In the genomic region with DNA sequence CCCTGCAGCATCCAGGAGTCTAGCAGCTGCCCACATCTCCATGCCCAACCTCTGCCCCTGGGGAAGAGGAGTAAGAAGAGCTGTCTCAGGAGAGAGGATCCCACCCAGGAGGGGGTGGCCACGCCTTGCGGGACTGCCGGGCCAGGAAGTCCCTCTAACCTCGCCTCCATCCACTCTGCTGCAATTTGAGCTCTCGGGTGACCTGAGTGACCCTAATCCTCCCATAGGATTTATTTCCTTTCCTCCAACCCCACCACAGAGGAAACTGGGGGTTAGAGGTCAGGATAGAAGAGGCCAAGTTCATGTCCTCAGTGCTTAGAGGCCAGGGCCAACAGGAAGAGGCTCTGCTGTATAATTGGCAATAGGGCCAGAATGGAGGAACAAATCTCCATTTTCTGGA, we compare ENCODE assay signal across 25 cellular contexts. TPM values are rescaled to one million over a fixed set of nuclear protein-coding genes. Genes with fewer than 3 reads are reported as not detected.
DNase-seq lines count a peak whose midpoint lies in the region; ATAC-seq, FAIRE-seq and TF ChIP-seq lines count a peak whose summit lies in the region.
"Had no signal": no experiment of that assay in that cellular context is flagged by ENCODE, and none has a peak within 500 bp of the region (broad histone marks: within the 10 kb centered on the region; RNA-seq: fewer than 3 reads in every experiment).

No MANE protein-coding gene starts in this region.

- DNase-seq in heart left ventricle, result peak in 3 of 5 donors; percentile 32 to 51 (median 38)
- DNase-seq in right atrium auricular region (ENCODE audit: low spot score), result no peak
- no peak for DNase-seq in GM12878 (ENCODE audit: low read depth, low spot score)
- DNase-seq in left lobe of liver (ENCODE audit: low spot score), result no peak
- no peak for DNase-seq in sciatic nerve (ENCODE audit: low spot score)
- DNase-seq in activated T-helper 2 cell treated with anti-CD3 and anti-CD28 coated beads, Interferon-gamma antibody, Interleukin-2, Interleukin-4, amounts not matched to agents 10 μg/mL and 5 μg/mL and 100 μg/mL, durations not matched to agents 14 hours and 24 hours and 36 hours (ENCODE audit: low spot score), result no peak
- DNase-seq in SW480 (ENCODE audit: low spot score), result no peak
- no peak for DNase-seq in cerebellar nuclear complex (lab: John Stamatoyannopoulos, UW)
- DNase-seq: C1 segment of cervical spinal cord; Caco-2; CD4-positive, alpha-beta memory T cell; HFFc6; IMR-90; KG1; MM.1S; NCI-H2029; NCI-H446 treated with DMSO at 0.1 percent for 48 hours; SIG-M5 had no signal

- SMC1A ChIA-PET in GM12878 (lab: Charles Lee; ENCODE audit: uncharacterized antibody, unreplicated experiment), result no interaction called here

- H3K4me3 Mint-ChIP-seq in activated T-helper 2 cell treated with anti-CD3 and anti-CD28 coated beads, Interferon-gamma antibody, Interleukin-2, Interleukin-4, amounts not matched to agents 10 μg/mL and 5 μg/mL and 100 μg/mL, durations not matched to agents 14 hours and 24 hours and 36 hours (ENCODE audit: low read depth), result no peak overlapping the region
- H3K4me3 Mint-ChIP-seq: CD4-positive, alpha-beta memory T cell; GM23338; HFFc6 had no signal

- H3K27me3 ChIP-seq in heart left ventricle, result peaks cover 0 to 49% (median 13%) of the 10 kb centered on the region in 9 donors
- H3K27me3 ChIP-seq in right atrium auricular region, result no peaks in the 10 kb centered on the region
- H3K27me3 ChIP-seq in GM12878 (replicated peaks in 1 of 2; ENCODE audit: control insufficient read depth in 2 of 2, insufficient read depth in 2 of 2, low read length in 1 of 2), result peaks cover 14 to 16% of the 10 kb centered on the region in 2 experiments; a peak in 3 of 4 replicates

- no peaks in the 10 kb centered on the region for H3K4me1 Mint-ChIP-seq in activated T-helper 2 cell treated with anti-CD3 and anti-CD28 coated beads, Interferon-gamma antibody, Interleukin-2, Interleukin-4, amounts not matched to agents 10 μg/mL and 5 μg/mL and 100 μg/mL, durations not matched to agents 14 hours and 24 hours and 36 hours (ENCODE audit: low read depth)

- FAIRE-seq in GM12878 (lab: Jason Lieb, UNC), result no peak
- FAIRE-seq: A204.1, G401.6 had no signal

- no peaks in the 10 kb centered on the region for H3K79me2 ChIP-seq in GM12878 (ENCODE audit: control insufficient read depth, insufficient read depth, low read length)

- no peak overlapping the region for H2AFZ ChIP-seq in GM12878 (ENCODE audit: control insufficient read depth, low read depth, low read length)
- H2AFZ ChIP-seq: GM23338 had no signal

- CTCF ChIA-PET in GM12878 (lab: Yijun Ruan, JAX), result no interaction called here

- peaks cover 13% of the 10 kb centered on the region for H3K9me3 Mint-ChIP-seq in activated T-helper 2 cell treated with anti-CD3 and anti-CD28 coated beads, Interferon-gamma antibody, Interleukin-2, Interleukin-4, amounts not matched to agents 10 μg/mL and 5 μg/mL and 100 μg/mL, durations not matched to agents 14 hours and 24 hours and 36 hours
- H3K9me3 Mint-ChIP-seq: GM23338 had no signal

- peaks cover 57% of the 10 kb centered on the region for H3K27me3 Mint-ChIP-seq in activated T-helper 2 cell treated with anti-CD3 and anti-CD28 coated beads, Interferon-gamma antibody, Interleukin-2, Interleukin-4, amounts not matched to agents 10 μg/mL and 5 μg/mL and 100 μg/mL, durations not matched to agents 14 hours and 24 hours and 36 hours (ENCODE audit: low read depth)

- peaks cover 0 to 34% (median 17%) of the 10 kb centered on the region in 12 donors for H3K4me1 ChIP-seq in heart left ventricle
- H3K4me1 ChIP-seq in right atrium auricular region, result peaks cover 0 to 27% of the 10 kb centered on the region in 2 donors
- H3K4me1 ChIP-seq in GM12878 (ENCODE audit: control insufficient read depth, insufficient read depth, low read length), result no peaks in the 10 kb centered on the region
- H3K4me1 ChIP-seq: Caco-2, HAP-1 had no signal

- H3K4me3 ChIP-seq in heart left ventricle (no peak overlapping the region), right atrium auricular region (no peak overlapping the region), GM12878 (no peak overlapping the region)
- H3K4me3 ChIP-seq: GM23338, HAP-1 had no signal

- H3K36me3 ChIP-seq in heart left ventricle (no peaks in the 10 kb centered on the region), right atrium auricular region (no peaks in the 10 kb centered on the region), GM12878 (ENCODE audit: control insufficient read depth in 2 of 2, insufficient read depth in 2 of 2, low read length in 1 of 2) (no peaks in the 10 kb centered on the region)
- H3K36me3 ChIP-seq: HAP-1 had no signal

- no peak overlapping the region for H3K27ac ChIP-seq in heart left ventricle
- H3K27ac ChIP-seq in right atrium auricular region, result no peak overlapping the region
- no peak overlapping the region for H3K27ac ChIP-seq in GM12878 (ENCODE audit: control insufficient read depth, insufficient read depth)
- H3K27ac ChIP-seq: RWPE1, SK-N-MC had no signal

- H3K9me3 ChIP-seq in heart left ventricle (peaks cover 0 to 3% (median 0%) of the 10 kb centered on the region in 12 donors), right atrium auricular region (no peaks in the 10 kb centered on the region), GM12878 (replicated peaks; ENCODE audit: control insufficient read depth, insufficient read depth, low read length) (peaks cover 12% of the 10 kb centered on the region; the same call in 2 of the 3 replicates)
- H3K9me3 ChIP-seq: HAP-1 had no signal

- no peaks in the 10 kb centered on the region for H3K36me3 Mint-ChIP-seq in activated T-helper 2 cell treated with anti-CD3 and anti-CD28 coated beads, Interferon-gamma antibody, Interleukin-2, Interleukin-4, amounts not matched to agents 10 μg/mL and 5 μg/mL and 100 μg/mL, durations not matched to agents 14 hours and 24 hours and 36 hours (ENCODE audit: low read depth)

- no peak for TF ChIP-seq EP300 in GM12878 (IDR thresholded peaks at IDR 0.05; ENCODE audit: borderline replicate concordance in 1 of 2, control insufficient read depth in 1 of 2, low read depth in 2 of 2, low read length in 2 of 2)

- WGBS in heart left ventricle, 4 donors, result 36 to 59% (median 56%) methylated on average over 5 of the region's 5 CpGs
- WGBS in GM12878 (ENCODE audit: insufficient coverage, insufficient replicate concordance, low lambda C conversion rate, missing lambda C conversion rate), result 56% methylated on average over 5 of the region's 5 CpGs

- intact Hi-C loops in heart left ventricle (cut with DNase I) (loop anchor here in 2 of 10 donors (2.0 kb wide), 2 partner anchors 20 to 38 kb away; no protein-coding TSS in a partner anchor), GM12878 (cut with micrococcal nuclease; ENCODE audit: unreplicated experiment) (no loop called here), sciatic nerve (cut with DNase I) (no loop called here)
- intact Hi-C loops in activated T-helper 2 cell treated with anti-CD3 and anti-CD28 coated beads, Interferon-gamma antibody, Interleukin-2, Interleukin-4, amounts not matched to agents 10 μg/mL and 5 μg/mL and 100 μg/mL, durations not matched to agents 14 hours and 24 hours and 36 hours (cut with micrococcal nuclease), result no loop called here

- no peak for TF ChIP-seq RAD21 in GM12878 (IDR thresholded peaks at IDR 0.05; ENCODE audit: insufficient read depth, low read depth, low read length)

- H3K4me2 ChIP-seq in GM12878 (ENCODE audit: control insufficient read depth, insufficient read depth), result no peak overlapping the region
- H3K4me2 ChIP-seq: GM23338 had no signal

- TF ChIP-seq POLR2A in heart left ventricle (IDR thresholded peaks at IDR 0.05) (no peak), GM12878 (IDR thresholded peaks at IDR 0.05; ENCODE audit: low read depth, low read length) (no peak)

- no peaks in the 10 kb centered on the region for H4K20me1 ChIP-seq in GM12878 (ENCODE audit: control insufficient read depth, insufficient read depth)

- RAD21 ChIA-PET in GM12878 (lab: Charles Lee; ENCODE audit: unreplicated experiment), result interaction anchor here (0.6 kb wide), 1 partner anchor 83 kb away, joined by 3 read pairs; no protein-coding TSS in a partner anchor

- peak in 2 of 4 donors; percentile 13 to 48 for ATAC-seq in heart left ventricle
- no peak for ATAC-seq in GM12878
- ATAC-seq in left lobe of liver, result peak; percentile 34
- peak; percentile 44 for ATAC-seq in sciatic nerve
- ATAC-seq: GM23338 had no signal

- H3K27ac Mint-ChIP-seq in activated T-helper 2 cell treated with anti-CD3 and anti-CD28 coated beads, Interferon-gamma antibody, Interleukin-2, Interleukin-4, amounts not matched to agents 10 μg/mL and 5 μg/mL and 100 μg/mL, durations not matched to agents 14 hours and 24 hours and 36 hours, result no peak overlapping the region
- H3K27ac Mint-ChIP-seq: GM23338, HFFc6 had no signal

- TF ChIP-seq CTCF in heart left ventricle (IDR thresholded peaks at IDR 0.05) (no peak), right atrium auricular region (IDR thresholded peaks at IDR 0.05) (no peak), GM12878 (IDR thresholded peaks at IDR 0.05 in 2 of 3, conservative IDR thresholded peaks at IDR 0.05 in 1 of 3; ENCODE audit: control insufficient read depth in 2 of 3, extremely low read depth in 1 of 3, insufficient read depth in 1 of 3, low read depth in 3 of 3, low read length in 3 of 3) (no peak)

- POLR2A ChIA-PET in GM12878 (lab: Charles Lee), result interaction anchor here (0.6 kb wide), 1 partner anchor 636 kb away, joined by 3 read pairs; no protein-coding TSS in a partner anchor

- BruUV-seq in GM12878 (replicated peaks; lab: Mats Ljungman, UMichigan), result no TSS peak

- no peak overlapping the region for H3K9ac ChIP-seq in GM12878 (ENCODE audit: control insufficient read depth, insufficient read depth, low read length)

- in situ Hi-C loops in GM12878 (cut with MboI), result no loop called here

RNA-seq across cellular contexts. Expression of a gene that starts 22.6 kb away (rescaled TPM):
- total RNA-seq in heart left ventricle (10 to 100 TPM in 5 of 9 donors, 1 to 10 TPM in 4; 2.3 to 16.8 (median 11.3) TPM), right atrium auricular region (10 to 100 TPM; 13.9 to 16.7 TPM), GM12878 (2014; rRNA removed) (0.11 TPM in 2 replicates), GM12878 (2014; rRNA removed; fragmentation: Illumina TruSeq; extraction: Trizol) (0.05 and 0.09 TPM in 2 replicates), GM12878 (2021) (0.08 and 0.21 TPM in 2 replicates), left lobe of liver (14.0 TPM), sciatic nerve (291 TPM)
- polyA plus RNA-seq in heart left ventricle (1 to 10 TPM; 4.6 to 5.7 TPM), GM12878 (2011; rRNA removed) (0.07 TPM in 1 of 2 replicates, not detected in the other), GM12878 (2014; fragmentation: Illumina TruSeq; extraction: Trizol) (0.07 and 0.10 TPM in 2 replicates), GM12878 (2014; fragmentation: Nextera tagmentation; extraction: Ambion mirVana) (under 1 TPM in 1 of 2 experiments, not detected in 1; 0.05 TPM), GM12878 (2014; rRNA removed) (0.09 and 0.15 TPM in 2 replicates), GM12878 (2016; fragmentation: Nextera tagmentation; extraction: Ambion mirVana) (under 1 TPM; 0.05 to 0.28 TPM)
- total RNA-seq in GM12878 (2013; cell fraction: nucleolus; rRNA removed), result 0.42 and 0.44 TPM in 2 replicates
- polyA plus RNA-seq in GM12878 (2011; ENCODE audit: low read depth), result 0.14 TPM
- polyA plus RNA-seq in GM12878 (2011; cell fraction: cytosol; rRNA removed), result 0.09 and 0.18 TPM in 2 replicates
- 0.07 and 0.22 TPM in 2 replicates for polyA plus RNA-seq in GM12878 (2011; cell fraction: nucleus; rRNA removed)
- 0.64 and 0.72 TPM in 2 replicates for polyA plus RNA-seq in GM12878 (2012)
- 0.05 and 0.15 TPM in 2 replicates for polyA minus RNA-seq in GM12878 (2011; rRNA and poly(A)+ RNA removed)
- not detected in 2 replicates for polyA minus RNA-seq in GM12878 (2011; cell fraction: cytosol; rRNA and poly(A)+ RNA removed)
- polyA minus RNA-seq in GM12878 (2011; cell fraction: nucleus; rRNA and poly(A)+ RNA removed), result 0.10 TPM in 1 of 2 replicates, not detected in the other
- total RNA-seq in activated T-helper 2 cell treated with anti-CD3 and anti-CD28 coated beads, Interferon-gamma antibody, Interleukin-2, Interleukin-4, amounts not matched to agents 10 μg/mL and 5 μg/mL and 100 μg/mL, durations not matched to agents 14 hours and 24 hours and 36 hours, result 0.14 and 0.18 TPM in 2 replicates
- polyA plus RNA-seq: AG04450; CD4-positive, alpha-beta memory T cell had no signal

RNA-seq across cellular contexts. Expression of a gene that starts 57.8 kb away (rescaled TPM):
- 100 to 1,000 TPM; 125 to 264 (median 211) TPM for total RNA-seq in heart left ventricle
- 100 to 1,000 TPM; 155 to 328 TPM for polyA plus RNA-seq in heart left ventricle
- 100 to 1,000 TPM; 108 to 123 TPM for total RNA-seq in right atrium auricular region
- total RNA-seq in GM12878 (2013; cell fraction: nucleolus; rRNA removed), result 67.3 and 70.7 TPM in 2 replicates
- total RNA-seq in GM12878 (2014; rRNA removed), result 185 and 191 TPM in 2 replicates
- total RNA-seq in GM12878 (2014; rRNA removed; fragmentation: Illumina TruSeq; extraction: Trizol), result 156 and 172 TPM in 2 replicates
- total RNA-seq in GM12878 (2021), result 281 and 286 TPM in 2 replicates
- polyA plus RNA-seq in GM12878 (2011; ENCODE audit: low read depth), result 207 TPM
- polyA plus RNA-seq in GM12878 (2011; rRNA removed), result 326 and 466 TPM in 2 replicates
- 313 and 495 TPM in 2 replicates for polyA plus RNA-seq in GM12878 (2011; cell fraction: cytosol; rRNA removed)
- 203 and 243 TPM in 2 replicates for polyA plus RNA-seq in GM12878 (2011; cell fraction: nucleus; rRNA removed)
- 151 and 168 TPM in 2 replicates for polyA plus RNA-seq in GM12878 (2012)
- 259 and 350 TPM in 2 replicates for polyA plus RNA-seq in GM12878 (2014; fragmentation: Illumina TruSeq; extraction: Trizol)
- polyA plus RNA-seq in GM12878 (2014; fragmentation: Nextera tagmentation; extraction: Ambion mirVana), result 100 to 1,000 TPM; 117 to 154 TPM
- polyA plus RNA-seq in GM12878 (2014; rRNA removed), result 209 and 221 TPM in 2 replicates
- polyA plus RNA-seq in GM12878 (2016; fragmentation: Nextera tagmentation; extraction: Ambion mirVana), result 100 to 1,000 TPM; 397 to 430 TPM
- polyA minus RNA-seq in GM12878 (2011; rRNA and poly(A)+ RNA removed), result 522 and 563 TPM in 2 replicates
- polyA minus RNA-seq in GM12878 (2011; cell fraction: cytosol; rRNA and poly(A)+ RNA removed), result 79.5 and 81.7 TPM in 2 replicates
- 35.7 and 58.7 TPM in 2 replicates for polyA minus RNA-seq in GM12878 (2011; cell fraction: nucleus; rRNA and poly(A)+ RNA removed)
- 93.5 TPM for total RNA-seq in left lobe of liver
- 93.5 TPM for total RNA-seq in sciatic nerve
- total RNA-seq in activated T-helper 2 cell treated with anti-CD3 and anti-CD28 coated beads, Interferon-gamma antibody, Interleukin-2, Interleukin-4, amounts not matched to agents 10 μg/mL and 5 μg/mL and 100 μg/mL, durations not matched to agents 14 hours and 24 hours and 36 hours, result 335 and 339 TPM in 2 replicates

Comparison
In these comparisons a context has a peak if more than half of its experiments do, and no peak if none do; other contexts are left out.
1. DNase-seq: peak in heart left ventricle (3 of 5); none in right atrium auricular region (single experiment), GM12878 (single experiment), left lobe of liver (single experiment), sciatic nerve (single experiment), activated T-helper 2 cell treated with anti-CD3 and anti-CD28 coated beads, Interferon-gamma antibody, Interleukin-2, Interleukin-4, amounts not matched to agents 10 μg/mL and 5 μg/mL and 100 μg/mL, durations not matched to agents 14 hours and 24 hours and 36 hours (single experiment), SW480 (single experiment) and cerebellar nuclear complex (0 of 2).
2. RNA of a gene that starts 22.6 kb away (total RNA-seq): 291 TPM in sciatic nerve (single experiment); 13.9 to 16.7 TPM in right atrium auricular region, 14.0 TPM in left lobe of liver (single experiment), 2.3 to 16.8 TPM in heart left ventricle, 0.14 to 0.18 TPM in activated T-helper 2 cell treated with anti-CD3 and anti-CD28 coated beads, Interferon-gamma antibody, Interleukin-2, Interleukin-4, amounts not matched to agents 10 μg/mL and 5 μg/mL and 100 μg/mL, durations not matched to agents 14 hours and 24 hours and 36 hours and 0.05 to 0.44 TPM in GM12878; every median in the first group is over 10 times any median in the second.